In the genomic region with DNA sequence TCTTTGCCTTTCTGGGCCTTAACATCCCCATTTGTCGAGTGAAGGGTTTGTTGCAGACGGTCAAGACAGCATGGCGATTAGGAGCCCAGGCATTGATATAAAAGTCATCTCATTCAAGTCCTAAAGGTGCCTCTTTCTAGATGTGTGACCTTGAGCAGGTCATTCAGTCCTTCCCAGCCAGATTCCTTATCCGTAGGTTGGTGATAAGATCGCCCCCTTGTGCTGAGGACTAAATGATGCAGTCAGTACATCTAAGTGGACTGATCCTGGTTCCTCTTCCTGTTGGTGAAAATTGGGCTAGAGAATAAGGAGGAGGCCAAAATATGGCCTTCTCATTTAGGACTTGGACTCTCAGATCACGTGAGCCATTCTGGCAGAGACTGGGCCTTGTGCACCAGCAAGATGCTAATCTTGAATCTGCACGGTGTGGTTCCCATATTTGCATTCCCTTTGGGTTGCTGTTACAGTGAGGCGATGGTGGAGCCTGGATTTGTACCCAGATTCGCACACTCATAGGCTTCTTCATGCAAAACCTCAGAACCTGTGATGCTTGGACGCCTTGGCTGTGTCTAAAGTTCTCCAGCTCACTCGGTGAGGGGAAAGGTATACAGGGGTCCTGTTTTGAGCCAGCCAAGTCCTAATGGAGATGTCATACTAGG, we compare ENCODE assay signal across 11 cellular contexts.
DNase-seq lines count a peak whose midpoint lies in the region; ATAC-seq and TF ChIP-seq lines count a peak whose summit lies in the region.
"Had no signal": no experiment of that assay in that cellular context is flagged by ENCODE, and none has a peak within 500 bp of the region (broad histone marks: within the 10 kb centered on the region; RNA-seq: fewer than 3 reads in every experiment).

No MANE protein-coding gene starts in this region.

- H3K36me3 Mint-ChIP-seq in endodermal cell (ENCODE audit: low read depth) = no peaks in the 10 kb centered on the region
- H3K36me3 Mint-ChIP-seq: activated naive CD4-positive, alpha-beta T cell treated with anti-CD3 and anti-CD28 coated beads, Interleukin-2, amount 50 U/mL, for 72 hours had no signal

- peaks cover 5% of the 10 kb centered on the region for H3K4me1 Mint-ChIP-seq in endodermal cell

- DNase-seq in left ventricle myocardium inferior (no peak), Right ventricle myocardium superior (no peak), M059J (ENCODE audit: low read depth) (peak; percentile 6), endodermal cell (peak; percentile 77), GOT3 (lab: John Stamatoyannopoulos, UW) (no peak)
- DNase-seq in activated naive CD4-positive, alpha-beta T cell treated with Interleukin-2 at 50 U/mL for 16 hours = no peak
- DNase-seq: effector CD8-positive, alpha-beta T cell; NCI-H1436 treated with DMSO at 0.1 percent for 48 hours had no signal

- H3K27me3 Mint-ChIP-seq in endodermal cell (ENCODE audit: insufficient read depth) = no peaks in the 10 kb centered on the region

- H3K27ac Mint-ChIP-seq in endodermal cell = no peak overlapping the region
- H3K27ac Mint-ChIP-seq: activated naive CD4-positive, alpha-beta T cell treated with anti-CD3 and anti-CD28 coated beads, Interleukin-2, amount 50 U/mL, for 72 hours had no signal

- peak overlapping the region; percentile 47 for H3K27ac ChIP-seq in left ventricle myocardium inferior (replicated peaks)
- no peak overlapping the region for H3K27ac ChIP-seq in endodermal cell (ENCODE audit: low read depth, low read length)

- TF ChIP-seq CTCF in left ventricle myocardium inferior (IDR thresholded peaks at IDR 0.05; ENCODE audit: borderline replicate concordance) (peak; percentile 21), endodermal cell (conservative IDR thresholded peaks at IDR 0.05) (peak; percentile 78)

- H3K27me3 ChIP-seq in left ventricle myocardium inferior (ENCODE audit: low read depth) (peaks cover 7% of the 10 kb centered on the region), endodermal cell (ENCODE audit: control insufficient read depth, insufficient read depth, low read length, poor library complexity, severe bottlenecking) (no peaks in the 10 kb centered on the region)

- peaks cover 35% of the 10 kb centered on the region for H3K36me3 ChIP-seq in left ventricle myocardium inferior
- H3K36me3 ChIP-seq in endodermal cell (ENCODE audit: control insufficient read depth, insufficient read depth, low read length) = no peaks in the 10 kb centered on the region

- H3K4me3 Mint-ChIP-seq in endodermal cell = no peak overlapping the region

- ATAC-seq in Right ventricle myocardium superior (ENCODE audit: poor library complexity) = no peak
- ATAC-seq in HG03442 (IDR thresholded peaks at IDR 0.05; ENCODE audit: unreplicated experiment) = no peak
- ATAC-seq in GM21423 (IDR thresholded peaks at IDR 0.05; ENCODE audit: unreplicated experiment) = no peak
- ATAC-seq: activated naive CD4-positive, alpha-beta T cell treated with anti-CD3 and anti-CD28 coated beads, Interleukin-2, amount 50 U/mL, for 72 hours had no signal

- H3K4me3 ChIP-seq in left ventricle myocardium inferior = no peak overlapping the region
- H3K4me3 ChIP-seq in endodermal cell (ENCODE audit: low read length) = no peak overlapping the region

- H3K9me3 Mint-ChIP-seq in endodermal cell = no peaks in the 10 kb centered on the region
- H3K9me3 Mint-ChIP-seq: activated naive CD4-positive, alpha-beta T cell treated with anti-CD3 and anti-CD28 coated beads, Interleukin-2, amount 50 U/mL, for 72 hours had no signal

- WGBS in endodermal cell (ENCODE audit: insufficient coverage in 1 of 2, insufficient read length in 1 of 2), 2 experiments = 80 to 90% methylated on average over 9 to 11 of the region's 11 CpGs

- H3K9me3 ChIP-seq in left ventricle myocardium inferior (replicated peaks) (no peaks in the 10 kb centered on the region), endodermal cell (ENCODE audit: control insufficient read depth, low read length) (no peaks in the 10 kb centered on the region)

- intact Hi-C loops in left ventricle myocardium inferior (cut with micrococcal nuclease) = no loop called here
- intact Hi-C loops in Right ventricle myocardium superior (cut with DNase I) = no loop called here

- no peak overlapping the region for H3K9ac ChIP-seq in endodermal cell (ENCODE audit: extremely low read depth, low read length, poor library complexity, severe bottlenecking)

- H3K4me1 ChIP-seq in left ventricle myocardium inferior (peaks cover 5% of the 10 kb centered on the region), endodermal cell (ENCODE audit: control insufficient read depth, insufficient read depth, low read length) (no peaks in the 10 kb centered on the region)

Comparison
In these comparisons a context has a peak if more than half of its experiments do, and no peak if none do; other contexts are left out.
1. DNase-seq: peak in M059J (single experiment) and endodermal cell (single experiment); none in left ventricle myocardium inferior (single experiment), Right ventricle myocardium superior (single experiment), GOT3 (single experiment) and activated naive CD4-positive, alpha-beta T cell treated with Interleukin-2 at 50 U/mL for 16 hours (single experiment).